8 cellular contexts compared by ENCODE assay signal in the genomic region with DNA sequence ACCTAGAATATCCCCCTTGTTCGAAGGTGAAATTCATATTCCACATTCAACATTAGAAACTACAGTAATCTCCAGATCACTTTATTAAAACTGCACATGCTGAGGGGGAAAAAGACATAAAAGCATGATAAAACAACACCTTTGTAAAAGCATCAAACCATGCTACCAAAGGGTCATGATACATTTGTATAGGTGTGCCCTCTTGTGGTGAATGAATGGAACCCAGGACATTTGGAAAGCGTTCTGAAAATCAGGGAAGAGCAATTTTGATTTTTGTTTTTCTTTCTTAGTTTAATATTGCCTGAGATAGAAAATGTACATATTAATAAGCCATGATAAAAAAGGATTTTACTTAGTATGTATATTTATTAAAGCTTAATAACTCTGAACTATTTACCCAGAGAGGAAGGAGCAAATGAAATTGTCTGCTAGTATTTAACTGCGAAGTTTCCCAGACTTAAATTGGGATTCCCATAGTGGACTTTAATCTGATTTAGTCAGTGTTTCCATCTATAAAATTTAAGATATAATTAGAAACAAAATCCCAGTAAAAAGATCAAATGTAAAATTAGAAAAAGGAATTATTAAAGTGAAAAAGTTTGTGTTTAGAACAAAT.
DNase-seq lines count a peak whose midpoint lies in the region; ATAC-seq and TF ChIP-seq lines count a peak whose summit lies in the region.

No MANE protein-coding gene starts in this region.

- H3K9me3 ChIP-seq in IMR-90 (ENCODE audit: control insufficient read depth, insufficient read depth, low read length) (no peaks in the 10 kb centered on the region), smooth muscle cell (replicated peaks; ENCODE audit: low read depth) (no peaks in the 10 kb centered on the region)

- no peak overlapping the region for H3K27ac Mint-ChIP-seq in activated CD8-positive, alpha-beta memory T cell treated with anti-CD3 and anti-CD28 coated beads, Interleukin-2, amount 10 ng/mL, durations not matched to agents 7 days and 5 days

- no peak overlapping the region for H2BK120ac ChIP-seq in IMR-90 (ENCODE audit: low read depth, low read length)

- intact Hi-C loops in IMR-90 (cut with micrococcal nuclease), result no loop called here

- no peaks in the 10 kb centered on the region for H3K9me1 ChIP-seq in IMR-90 (ENCODE audit: insufficient read depth, low read length)

- no peak overlapping the region for H4K91ac ChIP-seq in IMR-90 (ENCODE audit: insufficient read depth, low read depth, low read length)

- no peaks in the 10 kb centered on the region for H3K27me3 ChIP-seq in GM06990 (replicated peaks; ENCODE audit: control insufficient read depth, insufficient read depth, low read length)
- no peaks in the 10 kb centered on the region for H3K27me3 ChIP-seq in IMR-90 (ENCODE audit: control insufficient read depth, insufficient read depth, low read length)
- no peaks in the 10 kb centered on the region for H3K27me3 ChIP-seq in smooth muscle cell (ENCODE audit: low read depth)

- no peak overlapping the region for H2AK5ac ChIP-seq in IMR-90 (ENCODE audit: low read depth, low read length)

- no peak overlapping the region for H3K9ac ChIP-seq in IMR-90 (ENCODE audit: low read depth, low read length)
- no peak overlapping the region for H3K9ac ChIP-seq in smooth muscle cell (ENCODE audit: low read depth)

- TF ChIP-seq POLR2A in IMR-90 (IDR thresholded peaks at IDR 0.05; ENCODE audit: low read depth, low read length), result no peak
- no peak for TF ChIP-seq POLR2A in erythroblast (IDR thresholded peaks at IDR 0.05; ENCODE audit: low read length)

- H3K36me3 ChIP-seq in GM06990 (ENCODE audit: control insufficient read depth, insufficient read depth, low read length) (no peaks in the 10 kb centered on the region), IMR-90 (ENCODE audit: control insufficient read depth, insufficient read depth, low read length) (no peaks in the 10 kb centered on the region), smooth muscle cell (ENCODE audit: low read depth) (no peaks in the 10 kb centered on the region)

- no peak overlapping the region for H3K4me3 Mint-ChIP-seq in activated CD8-positive, alpha-beta memory T cell treated with anti-CD3 and anti-CD28 coated beads, Interleukin-2, amount 10 ng/mL, durations not matched to agents 7 days and 5 days

- no peak overlapping the region for H3K18ac ChIP-seq in IMR-90 (ENCODE audit: low read depth, low read length)

- H3K4me1 Mint-ChIP-seq in activated CD8-positive, alpha-beta memory T cell treated with anti-CD3 and anti-CD28 coated beads, Interleukin-2, amount 10 ng/mL, durations not matched to agents 7 days and 5 days, result no peaks in the 10 kb centered on the region

- H2AK9ac ChIP-seq in IMR-90 (replicated peaks; ENCODE audit: low read depth, low read length, poor library complexity), result no peak overlapping the region

- H2BK20ac ChIP-seq in IMR-90 (ENCODE audit: low read depth, low read length), result no peak overlapping the region

- H3K27ac ChIP-seq in IMR-90 (ENCODE audit: insufficient read depth, low read length) (no peak overlapping the region), smooth muscle cell (ENCODE audit: low read depth) (no peak overlapping the region)

- H3F3A ChIP-seq in smooth muscle cell (ENCODE audit: low read depth), result no peaks in the 10 kb centered on the region

- no peaks in the 10 kb centered on the region for H4K20me1 ChIP-seq in IMR-90 (ENCODE audit: insufficient read depth, low read length)
- no peaks in the 10 kb centered on the region for H4K20me1 ChIP-seq in smooth muscle cell (ENCODE audit: low read depth)

- no peak overlapping the region for H2BK5ac ChIP-seq in IMR-90 (ENCODE audit: low read depth, low read length, poor library complexity, severe bottlenecking)

- DNase-seq in GM06990 (ENCODE audit: extremely low read depth, insufficient read length) (no peak), IMR-90 (peak; percentile 2), OCI-M1 (lab: John Stamatoyannopoulos, UW) (peak; percentile 60), erythroblast (lab: John Stamatoyannopoulos, UW) (peak; percentile 1 to 22), smooth muscle cell (lab: John Stamatoyannopoulos, UW; ENCODE audit: unreplicated experiment) (no peak), midbrain (lab: John Stamatoyannopoulos, UW) (no peak)
- no peak for DNase-seq in activated CD8-positive, alpha-beta memory T cell treated with anti-CD3 and anti-CD28 coated beads, Interleukin-2, amount 10 ng/mL, durations not matched to agents 7 days and 5 days

- H3K23ac ChIP-seq in IMR-90 (ENCODE audit: low read depth, low read length), result no peak overlapping the region

- no peaks in the 10 kb centered on the region for H3K4me1 ChIP-seq in IMR-90 (ENCODE audit: control insufficient read depth, insufficient read depth, low read length)
- no peaks in the 10 kb centered on the region for H3K4me1 ChIP-seq in smooth muscle cell (ENCODE audit: low read depth)

- H3K4me2 ChIP-seq in IMR-90 (ENCODE audit: low read depth, low read length) (no peak overlapping the region), smooth muscle cell (no peak overlapping the region)

- TF ChIP-seq CTCF in GM06990 (IDR thresholded peaks at IDR 0.05; ENCODE audit: insufficient read depth, low read length, poor library complexity, severe bottlenecking) (peak; percentile 68), IMR-90 (conservative IDR thresholded peaks at IDR 0.05; ENCODE audit: low read depth, low read length) (peak; percentile 40), smooth muscle cell (IDR thresholded peaks at IDR 0.05; ENCODE audit: borderline replicate concordance, insufficient read depth, poor library complexity, severe bottlenecking) (peak; percentile 68)

- POLR2A ChIA-PET in IMR-90 (lab: Charles Lee; ENCODE audit: unreplicated experiment), result no interaction called here

- H4K5ac ChIP-seq in IMR-90 (ENCODE audit: low read depth, low read length), result no peak overlapping the region

- BruUV-seq in IMR-90 (replicated peaks; lab: Mats Ljungman, UMichigan), result no TSS peak

- H4K8ac ChIP-seq in IMR-90 (ENCODE audit: low read depth in 2 of 2, low read length in 2 of 2), result no peak overlapping the region

- H3K36me3 Mint-ChIP-seq in activated CD8-positive, alpha-beta memory T cell treated with anti-CD3 and anti-CD28 coated beads, Interleukin-2, amount 10 ng/mL, durations not matched to agents 7 days and 5 days, result no peaks in the 10 kb centered on the region

- CTCF ChIA-PET in IMR-90 (lab: Yijun Ruan, JAX), result no interaction called here
- CTCF ChIA-PET in activated CD8-positive, alpha-beta memory T cell treated with anti-CD3 and anti-CD28 coated beads, Interleukin-2, amount 10 ng/mL, durations not matched to agents 7 days and 5 days (lab: Charles Lee), result no interaction called here

- no peak overlapping the region for H3K4ac ChIP-seq in IMR-90 (ENCODE audit: low read depth, low read length)

- H3K4me3 ChIP-seq in GM06990 (replicated peaks; ENCODE audit: low read depth, low read length) (no peak overlapping the region), IMR-90 (ENCODE audit: insufficient read depth, low read depth, low read length) (no peak overlapping the region), smooth muscle cell (no peak overlapping the region)

- no peak; the same call in 1 of the 2 replicates for TF ChIP-seq RAD21 in IMR-90 (IDR thresholded peaks at IDR 0.05; ENCODE audit: low read length)

- dilution Hi-C loops in IMR-90 (cut with HindIII; ENCODE audit: low sequenced_read_pairs, unreplicated experiment), result no loop called here

- H3K79me2 ChIP-seq in smooth muscle cell (ENCODE audit: low read depth), result no peaks in the 10 kb centered on the region

- H3K27me3 Mint-ChIP-seq in activated CD8-positive, alpha-beta memory T cell treated with anti-CD3 and anti-CD28 coated beads, Interleukin-2, amount 10 ng/mL, durations not matched to agents 7 days and 5 days, result no peaks in the 10 kb centered on the region

- in situ Hi-C loops in IMR-90 (cut with MboI; ENCODE audit: low sequenced_read_pairs), result no loop called here

- WGBS in IMR-90 (ENCODE audit: extremely low coverage in 2 of 2, insufficient read length in 1 of 2), 2 experiments, result no CpG with 5 or more reads among the region's 3 CpGs
- WGBS in smooth muscle cell (ENCODE audit: low lambda C conversion rate), result 44% methylated on average over 3 of the region's 3 CpGs

- ATAC-seq in IMR-90 (ENCODE audit: low read depth), result no peak
- no peak for ATAC-seq in activated CD8-positive, alpha-beta memory T cell treated with anti-CD3 and anti-CD28 coated beads, Interleukin-2, amount 10 ng/mL, durations not matched to agents 7 days and 5 days
- ATAC-seq in HG03521 (IDR thresholded peaks at IDR 0.05; ENCODE audit: unreplicated experiment), result no peak

- H2BK15ac ChIP-seq in IMR-90 (ENCODE audit: low read depth, low read length), result no peak overlapping the region

- H2AFZ ChIP-seq in IMR-90 (replicated peaks; ENCODE audit: low read length, poor library complexity), result no peak overlapping the region
- H2AFZ ChIP-seq in smooth muscle cell (ENCODE audit: low read depth), result no peak overlapping the region

- H3K56ac ChIP-seq in IMR-90 (ENCODE audit: extremely low read depth, insufficient read depth, low read length), result no peak overlapping the region

- no peak overlapping the region for H3K14ac ChIP-seq in IMR-90 (replicated peaks; ENCODE audit: low read depth, low read length)

- H3K79me1 ChIP-seq in IMR-90 (ENCODE audit: low read depth in 1 of 2, low read length in 2 of 2), result no peaks in the 10 kb centered on the region

- no peaks in the 10 kb centered on the region for H3K9me3 Mint-ChIP-seq in activated CD8-positive, alpha-beta memory T cell treated with anti-CD3 and anti-CD28 coated beads, Interleukin-2, amount 10 ng/mL, durations not matched to agents 7 days and 5 days (ENCODE audit: low read depth)

TF ChIP-seq in IMR-90, 13 proteins besides CTCF, POLR2A, EP300 and RAD21:
- TF ChIP-seq RCOR1 (IDR thresholded peaks at IDR 0.05; ENCODE audit: insufficient replicate concordance, low read length), result no peak
- TF ChIP-seq RFX5 (IDR thresholded peaks at IDR 0.05; ENCODE audit: low read depth, low read length), result no peak
- TF ChIP-seq NFE2L2 (IDR thresholded peaks at IDR 0.05; ENCODE audit: low read depth, low read length), result no peak

Comparison
In these comparisons a context has a peak if more than half of its experiments do, and no peak if none do; other contexts are left out.
1. DNase-seq: peak in IMR-90 (single experiment), OCI-M1 (single experiment) and erythroblast (2 of 2); none in GM06990 (single experiment), smooth muscle cell (single experiment), activated CD8-positive, alpha-beta memory T cell treated with anti-CD3 and anti-CD28 coated beads, Interleukin-2, amount 10 ng/mL, durations not matched to agents 7 days and 5 days (single experiment) and midbrain (single experiment).
2. Peak in every context shown above with its lines, with median percentiles within 50 percentile points of each other: CTCF ChIP-seq.